In genomic region chrX:39896951-39897740, GRCh38 we compare ENCODE assay signal across 12 cellular contexts.
DNase-seq lines count a peak whose midpoint lies in the region; ATAC-seq and TF ChIP-seq lines count a peak whose summit lies in the region.
"Had no signal": no experiment of that assay in that cellular context is flagged by ENCODE, and none has a peak within 500 bp of the region (broad histone marks: within the 10 kb centered on the region; RNA-seq: fewer than 3 reads in every experiment).

No MANE protein-coding gene starts in this region.

- H3K4me3 ChIP-seq in astrocyte of the spinal cord (ENCODE audit: low read depth, low read length): no peak overlapping the region
- H3K4me3 ChIP-seq: BLaER1 had no signal

- TF ChIP-seq CTCF in astrocyte of the spinal cord (IDR thresholded peaks at IDR 0.05; ENCODE audit: low read depth, low read length): no peak
- TF ChIP-seq CTCF in type B pancreatic cell (conservative IDR thresholded peaks at IDR 0.05): no peak

- H3K36me3 Mint-ChIP-seq in type B pancreatic cell: no peaks in the 10 kb centered on the region
- H3K36me3 Mint-ChIP-seq: memory B cell had no signal

- ATAC-seq in GM18873 (IDR thresholded peaks at IDR 0.05; ENCODE audit: low FRiP score, unreplicated experiment) (no peak), HG02763 (IDR thresholded peaks at IDR 0.05; ENCODE audit: unreplicated experiment) (no peak), GM21367 (IDR thresholded peaks at IDR 0.05; ENCODE audit: unreplicated experiment) (no peak)

- in situ Hi-C loops in astrocyte of the spinal cord (cut with HindIII; ENCODE audit: low sequenced_read_pairs): no loop called here

- peaks cover 8% of the 10 kb centered on the region for H3K9me3 Mint-ChIP-seq in type B pancreatic cell
- H3K9me3 Mint-ChIP-seq: memory B cell; stimulated activated naive CD8-positive, alpha-beta T cell treated with anti-CD3 and anti-CD28 coated beads, Interleukin-15, Interleukin-2, amounts not matched to agents 100 ng/mL and 50 ng/mL, for 24 hours had no signal

- H3K27me3 Mint-ChIP-seq in type B pancreatic cell: peaks cover 3% of the 10 kb centered on the region

- H3K27ac Mint-ChIP-seq in type B pancreatic cell: peak overlapping the region; percentile 46
- H3K27ac Mint-ChIP-seq: memory B cell; stimulated activated naive CD8-positive, alpha-beta T cell treated with anti-CD3 and anti-CD28 coated beads, Interleukin-15, Interleukin-2, amounts not matched to agents 100 ng/mL and 50 ng/mL, for 24 hours had no signal

- DNase-seq in SHP77 (lab: John Stamatoyannopoulos, UW) (peak; percentile 14 to 45), SHP77 treated with DMSO at 0.1 percent for 48 hours (lab: John Stamatoyannopoulos, UW) (no peak), astrocyte of the spinal cord (ENCODE audit: low read depth, low spot score) (peak; percentile 64), islet precursor cell (peak; percentile 96), type B pancreatic cell (ENCODE audit: extremely low spot score, unreplicated experiment) (no peak)
- DNase-seq: NCI-H510A treated with DMSO at 0.1 percent for 48 hours had no signal

- H3K4me1 Mint-ChIP-seq in type B pancreatic cell (ENCODE audit: unreplicated experiment): peaks cover 38% of the 10 kb centered on the region
- H3K4me1 Mint-ChIP-seq: memory B cell had no signal

- H3K4me3 Mint-ChIP-seq in type B pancreatic cell: peak overlapping the region; percentile 49
- H3K4me3 Mint-ChIP-seq: memory B cell; stimulated activated naive CD8-positive, alpha-beta T cell treated with anti-CD3 and anti-CD28 coated beads, Interleukin-15, Interleukin-2, amounts not matched to agents 100 ng/mL and 50 ng/mL, for 24 hours had no signal

Comparison
In these comparisons a context has a peak if more than half of its experiments do, and no peak if none do; other contexts are left out.
1. DNase-seq: peak in SHP77 (2 of 2), astrocyte of the spinal cord (single experiment) and islet precursor cell (single experiment); none in SHP77 treated with DMSO at 0.1 percent for 48 hours (single experiment) and type B pancreatic cell (single experiment).